In the genomic region with DNA sequence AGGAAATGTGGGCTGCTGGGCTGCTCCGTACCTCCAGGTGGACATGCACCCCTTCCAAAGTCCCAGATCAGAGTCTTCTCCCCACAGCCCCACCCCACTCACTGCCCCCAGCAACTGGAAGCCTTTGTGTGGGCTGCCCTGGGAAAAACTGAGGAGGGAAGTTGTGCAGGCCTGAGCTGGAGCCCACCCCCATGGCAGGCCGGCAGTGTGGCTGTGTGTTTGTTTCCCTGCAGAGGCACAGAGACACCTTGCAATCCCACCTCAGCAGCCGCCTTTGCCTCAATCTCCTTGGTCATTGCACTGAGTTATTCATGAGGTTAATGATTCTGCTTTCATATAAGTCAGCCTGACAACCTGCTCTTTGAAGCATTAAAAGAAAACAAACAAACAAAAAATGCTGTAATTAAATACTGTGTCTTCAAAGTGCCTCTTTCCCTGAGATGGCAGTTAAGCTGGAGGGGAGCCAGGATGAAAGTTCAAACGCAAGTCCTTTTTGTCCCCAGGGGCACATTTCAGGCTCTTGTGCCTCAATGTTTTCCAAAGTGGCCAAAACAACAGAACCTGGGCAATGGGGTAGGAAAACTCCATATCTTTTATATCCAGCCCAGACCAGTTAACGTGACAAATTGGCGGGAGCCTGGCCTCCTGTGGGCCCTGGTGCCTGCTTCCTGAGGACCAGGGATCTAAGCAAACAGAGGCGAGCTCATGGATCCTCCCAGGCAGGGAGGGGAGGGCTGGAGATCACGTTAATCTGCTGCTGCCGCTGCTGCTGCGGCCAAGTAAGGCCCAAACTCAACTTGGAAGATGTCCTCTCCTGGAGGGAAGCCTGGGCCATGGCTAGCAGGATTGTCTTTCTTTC, we compare ENCODE assay signal across 1 cellular context.
TF ChIP-seq lines count a peak whose summit lies in the region.

No MANE protein-coding gene starts in this region.

TF ChIP-seq in GM23338, 12 proteins besides CTCF, POLR2A, EP300 and RAD21 (continued from another document):
- TF ChIP-seq, protein P1, sequence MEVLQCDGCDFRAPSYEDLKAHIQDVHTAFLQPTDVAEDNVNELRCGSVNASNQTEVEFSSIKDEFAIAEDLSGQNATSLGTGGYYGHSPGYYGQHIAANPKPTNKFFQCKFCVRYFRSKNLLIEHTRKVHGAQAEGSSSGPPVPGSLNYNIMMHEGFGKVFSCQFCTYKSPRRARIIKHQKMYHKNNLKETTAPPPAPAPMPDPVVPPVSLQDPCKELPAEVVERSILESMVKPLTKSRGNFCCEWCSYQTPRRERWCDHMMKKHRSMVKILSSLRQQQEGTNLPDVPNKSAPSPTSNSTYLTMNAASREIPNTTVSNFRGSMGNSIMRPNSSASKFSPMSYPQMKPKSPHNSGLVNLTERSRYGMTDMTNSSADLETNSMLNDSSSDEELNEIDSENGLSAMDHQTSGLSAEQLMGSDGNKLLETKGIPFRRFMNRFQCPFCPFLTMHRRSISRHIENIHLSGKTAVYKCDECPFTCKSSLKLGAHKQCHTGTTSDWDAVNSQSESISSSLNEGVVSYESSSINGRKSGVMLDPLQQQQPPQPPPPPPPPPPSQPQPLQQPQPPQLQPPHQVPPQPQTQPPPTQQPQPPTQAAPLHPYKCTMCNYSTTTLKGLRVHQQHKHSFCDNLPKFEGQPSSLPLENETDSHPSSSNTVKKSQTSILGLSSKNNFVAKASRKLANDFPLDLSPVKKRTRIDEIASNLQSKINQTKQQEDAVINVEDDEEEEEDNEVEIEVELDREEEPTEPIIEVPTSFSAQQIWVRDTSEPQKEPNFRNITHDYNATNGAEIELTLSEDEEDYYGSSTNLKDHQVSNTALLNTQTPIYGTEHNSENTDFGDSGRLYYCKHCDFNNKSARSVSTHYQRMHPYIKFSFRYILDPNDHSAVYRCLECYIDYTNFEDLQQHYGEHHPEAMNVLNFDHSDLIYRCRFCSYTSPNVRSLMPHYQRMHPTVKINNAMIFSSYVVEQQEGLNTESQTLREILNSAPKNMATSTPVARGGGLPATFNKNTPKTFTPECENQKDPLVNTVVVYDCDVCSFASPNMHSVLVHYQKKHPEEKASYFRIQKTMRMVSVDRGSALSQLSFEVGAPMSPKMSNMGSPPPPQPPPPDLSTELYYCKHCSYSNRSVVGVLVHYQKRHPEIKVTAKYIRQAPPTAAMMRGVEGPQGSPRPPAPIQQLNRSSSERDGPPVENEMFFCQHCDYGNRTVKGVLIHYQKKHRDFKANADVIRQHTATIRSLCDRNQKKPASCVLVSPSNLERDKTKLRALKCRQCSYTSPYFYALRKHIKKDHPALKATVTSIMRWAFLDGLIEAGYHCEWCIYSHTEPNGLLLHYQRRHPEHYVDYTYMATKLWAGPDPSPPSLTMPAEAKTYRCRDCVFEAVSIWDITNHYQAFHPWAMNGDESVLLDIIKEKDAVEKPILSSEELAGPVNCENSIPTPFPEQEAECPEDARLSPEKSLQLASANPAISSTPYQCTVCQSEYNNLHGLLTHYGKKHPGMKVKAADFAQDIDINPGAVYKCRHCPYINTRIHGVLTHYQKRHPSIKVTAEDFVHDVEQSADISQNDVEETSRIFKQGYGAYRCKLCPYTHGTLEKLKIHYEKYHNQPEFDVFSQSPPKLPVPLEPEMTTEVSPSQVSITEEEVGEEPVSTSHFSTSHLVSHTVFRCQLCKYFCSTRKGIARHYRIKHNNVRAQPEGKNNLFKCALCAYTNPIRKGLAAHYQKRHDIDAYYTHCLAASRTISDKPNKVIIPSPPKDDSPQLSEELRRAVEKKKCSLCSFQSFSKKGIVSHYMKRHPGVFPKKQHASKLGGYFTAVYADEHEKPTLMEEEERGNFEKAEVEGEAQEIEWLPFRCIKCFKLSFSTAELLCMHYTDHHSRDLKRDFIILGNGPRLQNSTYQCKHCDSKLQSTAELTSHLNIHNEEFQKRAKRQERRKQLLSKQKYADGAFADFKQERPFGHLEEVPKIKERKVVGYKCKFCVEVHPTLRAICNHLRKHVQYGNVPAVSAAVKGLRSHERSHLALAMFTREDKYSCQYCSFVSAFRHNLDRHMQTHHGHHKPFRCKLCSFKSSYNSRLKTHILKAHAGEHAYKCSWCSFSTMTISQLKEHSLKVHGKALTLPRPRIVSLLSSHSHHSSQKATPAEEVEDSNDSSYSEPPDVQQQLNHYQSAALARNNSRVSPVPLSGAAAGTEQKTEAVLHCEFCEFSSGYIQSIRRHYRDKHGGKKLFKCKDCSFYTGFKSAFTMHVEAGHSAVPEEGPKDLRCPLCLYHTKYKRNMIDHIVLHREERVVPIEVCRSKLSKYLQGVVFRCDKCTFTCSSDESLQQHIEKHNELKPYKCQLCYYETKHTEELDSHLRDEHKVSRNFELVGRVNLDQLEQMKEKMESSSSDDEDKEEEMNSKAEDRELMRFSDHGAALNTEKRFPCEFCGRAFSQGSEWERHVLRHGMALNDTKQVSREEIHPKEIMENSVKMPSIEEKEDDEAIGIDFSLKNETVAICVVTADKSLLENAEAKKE (CRISPR knock-in tag; IDR thresholded peaks at IDR 0.05) = no peak
- no peak for TF ChIP-seq EZH2phosphoT487 (IDR thresholded peaks at IDR 0.05; ENCODE audit: unreplicated experiment)
- TF ChIP-seq ZNF331 (CRISPR knock-in tag; IDR thresholded peaks at IDR 0.05; ENCODE audit: low read depth) = no peak
